Comparison of ENCODE assay signal across 1 cellular context in the genomic region with DNA sequence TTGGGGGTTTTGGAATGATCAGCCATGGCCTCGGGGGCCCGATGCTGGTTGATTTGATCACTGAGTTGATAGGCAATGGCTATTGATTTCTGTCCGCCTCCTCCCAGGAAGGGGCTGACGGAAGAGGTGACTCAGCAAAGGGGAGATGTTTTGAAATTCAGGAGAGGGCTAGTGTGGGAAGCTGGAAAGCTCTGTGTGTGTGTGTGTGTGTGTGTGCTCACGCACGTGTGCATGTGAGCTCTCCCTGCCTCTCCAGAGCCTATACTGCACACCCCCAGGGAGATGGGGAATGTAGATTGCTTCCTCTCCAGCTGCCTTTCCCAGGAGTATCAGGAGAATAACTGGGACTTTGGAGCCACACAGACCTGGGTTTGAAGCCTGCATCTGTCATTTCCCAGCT.
TF ChIP-seq lines count a peak whose summit lies in the region.

No MANE protein-coding gene starts in this region.

TF ChIP-seq in SK-N-SH, 30 proteins besides CTCF, POLR2A, EP300 and RAD21 (continued from another document):
- TF ChIP-seq, protein P1, sequence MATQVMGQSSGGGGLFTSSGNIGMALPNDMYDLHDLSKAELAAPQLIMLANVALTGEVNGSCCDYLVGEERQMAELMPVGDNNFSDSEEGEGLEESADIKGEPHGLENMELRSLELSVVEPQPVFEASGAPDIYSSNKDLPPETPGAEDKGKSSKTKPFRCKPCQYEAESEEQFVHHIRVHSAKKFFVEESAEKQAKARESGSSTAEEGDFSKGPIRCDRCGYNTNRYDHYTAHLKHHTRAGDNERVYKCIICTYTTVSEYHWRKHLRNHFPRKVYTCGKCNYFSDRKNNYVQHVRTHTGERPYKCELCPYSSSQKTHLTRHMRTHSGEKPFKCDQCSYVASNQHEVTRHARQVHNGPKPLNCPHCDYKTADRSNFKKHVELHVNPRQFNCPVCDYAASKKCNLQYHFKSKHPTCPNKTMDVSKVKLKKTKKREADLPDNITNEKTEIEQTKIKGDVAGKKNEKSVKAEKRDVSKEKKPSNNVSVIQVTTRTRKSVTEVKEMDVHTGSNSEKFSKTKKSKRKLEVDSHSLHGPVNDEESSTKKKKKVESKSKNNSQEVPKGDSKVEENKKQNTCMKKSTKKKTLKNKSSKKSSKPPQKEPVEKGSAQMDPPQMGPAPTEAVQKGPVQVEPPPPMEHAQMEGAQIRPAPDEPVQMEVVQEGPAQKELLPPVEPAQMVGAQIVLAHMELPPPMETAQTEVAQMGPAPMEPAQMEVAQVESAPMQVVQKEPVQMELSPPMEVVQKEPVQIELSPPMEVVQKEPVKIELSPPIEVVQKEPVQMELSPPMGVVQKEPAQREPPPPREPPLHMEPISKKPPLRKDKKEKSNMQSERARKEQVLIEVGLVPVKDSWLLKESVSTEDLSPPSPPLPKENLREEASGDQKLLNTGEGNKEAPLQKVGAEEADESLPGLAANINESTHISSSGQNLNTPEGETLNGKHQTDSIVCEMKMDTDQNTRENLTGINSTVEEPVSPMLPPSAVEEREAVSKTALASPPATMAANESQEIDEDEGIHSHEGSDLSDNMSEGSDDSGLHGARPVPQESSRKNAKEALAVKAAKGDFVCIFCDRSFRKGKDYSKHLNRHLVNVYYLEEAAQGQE (IDR thresholded peaks at IDR 0.05; ENCODE audit: low read depth, low read length): no peak
- TF ChIP-seq RFX5 (IDR thresholded peaks at IDR 0.05; ENCODE audit: low read length) (no peak), CHD2 (IDR thresholded peaks at IDR 0.05; ENCODE audit: low read length, partially characterized antibody) (no peak), TEAD4 (IDR thresholded peaks at IDR 0.05; ENCODE audit: borderline replicate concordance, insufficient read depth) (no peak), FOXJ3 (CRISPR knock-in tag; IDR thresholded peaks at IDR 0.05) (no peak)
TF ChIP-seq in SK-N-SH: peak in this region for 0.
